Comparison of ENCODE assay signal across 23 cellular contexts in genomic region chr13:51235756-51236564, GRCh38. TPM values are rescaled to one million over a fixed set of nuclear protein-coding genes. Genes with fewer than 3 reads are reported as not detected.
DNase-seq lines count a peak whose midpoint lies in the region; ATAC-seq and TF ChIP-seq lines count a peak whose summit lies in the region.
"Had no signal": no experiment of that assay in that cellular context is flagged by ENCODE, and none has a peak within 500 bp of the region (broad histone marks: within the 10 kb centered on the region; RNA-seq: fewer than 3 reads in every experiment).

No MANE protein-coding gene starts in this region.

- H3K36me3 Mint-ChIP-seq in memory B cell = no peaks in the 10 kb centered on the region
- H3K36me3 Mint-ChIP-seq: CD4-positive, alpha-beta memory T cell had no signal

- H3K9me3 ChIP-seq in BLaER1 (no peaks in the 10 kb centered on the region), HEK293 (ENCODE audit: control insufficient read depth, insufficient read depth, low read depth, low read length) (no peaks in the 10 kb centered on the region), body of pancreas (no peaks in the 10 kb centered on the region), testis (no peaks in the 10 kb centered on the region)
- H3K9me3 ChIP-seq: neutrophil, uterus had no signal

- no peaks in the 10 kb centered on the region for H4K20me1 ChIP-seq in BLaER1

- TF ChIP-seq CTCF in HEK293 (tag by site-specific recombination; IDR thresholded peaks at IDR 0.05) (no peak), body of pancreas (IDR thresholded peaks at IDR 0.05) (no peak), testis (IDR thresholded peaks at IDR 0.05) (no peak)

- POLR2A ChIA-PET in HEK293 (lab: Yijun Ruan, JAX) = interaction anchor here (0.7 kb wide), 1 partner anchor 217 kb away, joined by 3 read pairs; the partner anchor contains the start of gene INTS6

- ATAC-seq in body of pancreas = peak; percentile 38
- peak; percentile 68 for ATAC-seq in memory B cell (ENCODE audit: low read depth)
- ATAC-seq in GM21381 (IDR thresholded peaks at IDR 0.05; ENCODE audit: unreplicated experiment) = no peak
- no peak for ATAC-seq in GM21737 (IDR thresholded peaks at IDR 0.05; ENCODE audit: unreplicated experiment)
- ATAC-seq: activated CD8-positive, alpha-beta T cell treated with anti-CD3 and anti-CD28 coated beads, Interleukin-2, amount 10 ng/mL, durations not matched to agents 7 days and 5 days; activated T-cell treated with anti-CD3 and anti-CD28 coated beads, Interleukin-2, amount 50 U/mL, for 4 hours; stimulated activated naive CD8-positive, alpha-beta T cell treated with anti-CD3 and anti-CD28 coated beads, Interleukin-15, amount 100 ng/mL, for 72 hours; T-helper 17 cell had no signal

- CTCF ChIA-PET in HEK293 (lab: Yijun Ruan, JAX) = interaction anchor here (0.8 to 1.1 kb wide), 2 partner anchors 12 to 579 kb away, joined by 3 read pairs; no protein-coding TSS in a partner anchor

- H3K4me2 ChIP-seq in BLaER1 = peak overlapping the region; percentile 76

- H3K36me3 ChIP-seq in BLaER1 (no peaks in the 10 kb centered on the region), HEK293 (ENCODE audit: control insufficient read depth in 2 of 2, insufficient read depth in 1 of 2, low read length in 2 of 2) (no peaks in the 10 kb centered on the region), body of pancreas (replicated peaks in 1 of 2; ENCODE audit: insufficient read depth in 1 of 2, low read depth in 2 of 2) (no peaks in the 10 kb centered on the region), testis (ENCODE audit: low read depth, missing control alignments) (no peaks in the 10 kb centered on the region)
- H3K36me3 ChIP-seq: neutrophil, uterus had no signal

- H3K4me3 Mint-ChIP-seq in memory B cell = no peak overlapping the region
- H3K4me3 Mint-ChIP-seq: activated CD8-positive, alpha-beta T cell treated with anti-CD3 and anti-CD28 coated beads, Interleukin-2, amount 10 ng/mL, durations not matched to agents 7 days and 5 days; activated T-cell treated with anti-CD3 and anti-CD28 coated beads, Interleukin-2, amount 50 U/mL, for 4 hours; CD4-positive, alpha-beta memory T cell; stimulated activated naive CD8-positive, alpha-beta T cell treated with anti-CD3 and anti-CD28 coated beads, Interleukin-15, amount 100 ng/mL, for 72 hours; T-helper 17 cell had no signal

- H3K27me3 Mint-ChIP-seq in memory B cell = peaks cover 4% of the 10 kb centered on the region

- H3K4me1 ChIP-seq in BLaER1 (peaks cover 52% of the 10 kb centered on the region), HEK293 (ENCODE audit: control insufficient read depth, insufficient read depth, low read length) (no peaks in the 10 kb centered on the region), body of pancreas (no peaks in the 10 kb centered on the region), testis (peaks cover 9% of the 10 kb centered on the region)
- H3K4me1 ChIP-seq: uterus had no signal

- intact Hi-C loops in body of pancreas (cut with DNase I) (no loop called here), testis (cut with DNase I; ENCODE audit: low total_unique reads) (no loop called here)

- H3K9me3 Mint-ChIP-seq in memory B cell = no peaks in the 10 kb centered on the region
- H3K9me3 Mint-ChIP-seq: activated T-cell treated with anti-CD3 and anti-CD28 coated beads, Interleukin-2, amount 50 U/mL, for 4 hours; stimulated activated naive CD8-positive, alpha-beta T cell treated with anti-CD3 and anti-CD28 coated beads, Interleukin-15, amount 100 ng/mL, for 72 hours had no signal

- WGBS in body of pancreas, 2 donors = 75% methylated on average over 4 of the region's 4 CpGs
- whole genome bisulfite sequencing in testis, 2 donors = 71 to 74% methylated on average over 4 of the region's 4 CpGs

- peaks cover 5% of the 10 kb centered on the region for H3K4me1 Mint-ChIP-seq in memory B cell
- H3K4me1 Mint-ChIP-seq: CD4-positive, alpha-beta memory T cell; stimulated activated naive CD8-positive, alpha-beta T cell treated with anti-CD3 and anti-CD28 coated beads, Interleukin-15, amount 100 ng/mL, for 72 hours had no signal

- H3K9ac ChIP-seq in BLaER1 = no peak overlapping the region

- no peak for TF ChIP-seq POLR2A in body of pancreas (IDR thresholded peaks at IDR 0.05)
- no peak for TF ChIP-seq POLR2A in testis (IDR thresholded peaks at IDR 0.05)

- H3K4me3 ChIP-seq in BLaER1 = no peak overlapping the region
- no peak overlapping the region for H3K4me3 ChIP-seq in HEK293 (ENCODE audit: low read depth, low read length)
- H3K4me3 ChIP-seq in body of pancreas = no peak overlapping the region
- H3K4me3 ChIP-seq in testis = no peak overlapping the region
- H3K4me3 ChIP-seq: uterus had no signal

- DNase-seq in body of pancreas (no peak), memory B cell (ENCODE audit: low spot score in 2 of 2) (no peak), testis (no peak), NCI-H2227 (lab: John Stamatoyannopoulos, UW; ENCODE audit: unreplicated experiment) (no peak)
- DNase-seq: activated CD8-positive, alpha-beta T cell treated with anti-CD3 and anti-CD28 coated beads, Interleukin-2, amount 10 ng/mL, durations not matched to agents 7 days and 5 days; activated naive CD4-positive, alpha-beta T cell treated with anti-CD3 and anti-CD28 coated beads, Interleukin-2, amount 50 U/mL, for 16 hours; activated T-cell treated with anti-CD3 and anti-CD28 coated beads, Interleukin-2, amount 50 U/mL, for 4 hours; CD4-positive, alpha-beta memory T cell; DND-41; foreskin melanocyte; hypothalamus; NCI-H1694 treated with DMSO at 0.1 percent for 48 hours; right cardiac atrium; Right ventricle myocardium superior; stimulated activated naive CD8-positive, alpha-beta T cell treated with anti-CD3 and anti-CD28 coated beads, Interleukin-15, amount 100 ng/mL, for 72 hours; T-helper 17 cell; uterus; WERI-Rb-1 had no signal

- H3K27me3 ChIP-seq in BLaER1 (no peaks in the 10 kb centered on the region), body of pancreas (no peaks in the 10 kb centered on the region), testis (no peaks in the 10 kb centered on the region)
- H3K27me3 ChIP-seq: uterus had no signal

- H3K27ac Mint-ChIP-seq in memory B cell = no peak overlapping the region
- H3K27ac Mint-ChIP-seq: activated CD8-positive, alpha-beta T cell treated with anti-CD3 and anti-CD28 coated beads, Interleukin-2, amount 10 ng/mL, durations not matched to agents 7 days and 5 days; CD4-positive, alpha-beta memory T cell; stimulated activated naive CD8-positive, alpha-beta T cell treated with anti-CD3 and anti-CD28 coated beads, Interleukin-15, amount 100 ng/mL, for 72 hours; T-helper 17 cell had no signal

- H3K27ac ChIP-seq in BLaER1 (peak overlapping the region; percentile 55), HEK293 (ENCODE audit: extremely low read depth, low read depth, low read length) (no peak overlapping the region), body of pancreas (no peak overlapping the region), testis (no peak overlapping the region)
- H3K27ac ChIP-seq: neutrophil, uterus, WERI-Rb-1 had no signal

TF ChIP-seq in HEK293, 187 proteins besides CTCF, POLR2A, EP300 and RAD21 (continues in another document):
- TF ChIP-seq PRDM10 (tag by site-specific recombination; IDR thresholded peaks at IDR 0.05) (no peak), ZNF24 (tag by site-specific recombination; IDR thresholded peaks at IDR 0.05) (no peak), ZIC2 (tag by site-specific recombination; IDR thresholded peaks at IDR 0.05) (peak; percentile 51), ZNF704 (tag by site-specific recombination; IDR thresholded peaks at IDR 0.05) (no peak), ZNF626 (tag by site-specific recombination; IDR thresholded peaks at IDR 0.05) (no peak)

RNA-seq across cellular contexts. Expression of gene FAM124A, which starts 13.8 kb away (rescaled TPM):
- total RNA-seq in body of pancreas (1 to 10 TPM in 1 of 2 donors, under 1 TPM in 1; 0.78 to 2.0 TPM), testis (1 to 10 TPM; 2.7 to 3.0 TPM)
- 3.4 TPM for polyA plus RNA-seq in testis (ENCODE audit: insufficient read depth, low read depth, low replicate concordance)
- total RNA-seq: activated CD8-positive, alpha-beta T cell treated with anti-CD3 and anti-CD28 coated beads, Interleukin-2, amount 10 ng/mL, durations not matched to agents 7 days and 5 days; CD4-positive, alpha-beta memory T cell had no signal
- polyA plus RNA-seq: CD4-positive, alpha-beta memory T cell had no signal

Comparison
In these comparisons a context has a peak if more than half of its experiments do, and no peak if none do; other contexts are left out.
1. ATAC-seq: peak in body of pancreas (single experiment) and memory B cell (single experiment); none in GM21381 (single experiment) and GM21737 (single experiment).